ENCODE assay signal across 8 cellular contexts in the genomic region with DNA sequence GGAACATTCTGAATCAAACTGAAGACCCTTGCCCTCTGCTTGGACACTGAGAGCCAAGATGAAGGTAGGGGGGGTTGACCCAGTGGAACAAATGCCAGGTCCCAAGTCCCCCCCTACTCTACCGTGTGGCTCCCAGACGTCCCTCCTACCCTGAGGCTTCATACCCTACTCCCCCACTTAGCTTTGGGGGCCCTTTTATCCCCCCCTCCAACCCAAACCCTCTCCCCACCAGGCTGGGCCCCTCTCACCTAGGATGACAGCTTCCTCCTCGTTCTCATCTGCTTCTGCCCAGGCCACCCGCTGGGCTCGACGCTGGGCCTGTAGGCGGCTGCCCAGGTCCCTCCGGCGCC. TPM values are rescaled to one million over a fixed set of nuclear protein-coding genes. Genes with fewer than 3 reads are reported as not detected.
DNase-seq lines count a peak whose midpoint lies in the region; ATAC-seq and TF ChIP-seq lines count a peak whose summit lies in the region.

No MANE protein-coding gene starts in this region.

- peak overlapping the region; percentile 97 for H3K4me3 Mint-ChIP-seq in activated T-cell treated with anti-CD3 and anti-CD28 coated beads, Interleukin-2, amount 50 U/mL, for 24 hours
- peak overlapping the region; percentile 95 for H3K4me3 Mint-ChIP-seq in activated naive CD8-positive, alpha-beta T cell treated with anti-CD3 and anti-CD28 coated beads, Interleukin-2, amount 50 U/mL, for 24 hours

- H3K4me1 ChIP-seq in left lung (peaks cover 12 to 20% of the 10 kb centered on the region in 2 donors), thoracic aorta (ENCODE audit: control insufficient read depth in 1 of 2, low read depth in 2 of 2) (peaks cover 3 to 15% of the 10 kb centered on the region in 2 donors)

- no peaks in the 10 kb centered on the region for H3K9me3 Mint-ChIP-seq in activated T-cell treated with anti-CD3 and anti-CD28 coated beads, Interleukin-2, amount 50 U/mL, for 24 hours
- H3K9me3 Mint-ChIP-seq in activated naive CD8-positive, alpha-beta T cell treated with anti-CD3 and anti-CD28 coated beads, Interleukin-2, amount 50 U/mL, for 24 hours: no peaks in the 10 kb centered on the region

- H3K36me3 ChIP-seq in left lung (peaks cover 0 to 47% of the 10 kb centered on the region in 2 donors), thoracic aorta (peaks cover 18% of the 10 kb centered on the region)

- peaks cover 56% of the 10 kb centered on the region for H3K36me3 Mint-ChIP-seq in activated T-cell treated with anti-CD3 and anti-CD28 coated beads, Interleukin-2, amount 50 U/mL, for 24 hours (ENCODE audit: low read depth)
- peaks cover 29% of the 10 kb centered on the region for H3K36me3 Mint-ChIP-seq in activated naive CD8-positive, alpha-beta T cell treated with anti-CD3 and anti-CD28 coated beads, Interleukin-2, amount 50 U/mL, for 24 hours (ENCODE audit: low read depth)

- no peaks in the 10 kb centered on the region for H3K27me3 ChIP-seq in left lung
- H3K27me3 ChIP-seq in thoracic aorta (replicated peaks; ENCODE audit: insufficient read depth): no peaks in the 10 kb centered on the region

- H3K9me3 ChIP-seq in left lung: no peaks in the 10 kb centered on the region
- H3K9me3 ChIP-seq in thoracic aorta: no peaks in the 10 kb centered on the region

- intact Hi-C loops in left lung (cut with DNase I): no loop called here

- peaks cover 11% of the 10 kb centered on the region for H3K4me1 Mint-ChIP-seq in activated T-cell treated with anti-CD3 and anti-CD28 coated beads, Interleukin-2, amount 50 U/mL, for 24 hours (ENCODE audit: low read depth)
- peaks cover 21% of the 10 kb centered on the region for H3K4me1 Mint-ChIP-seq in activated naive CD8-positive, alpha-beta T cell treated with anti-CD3 and anti-CD28 coated beads, Interleukin-2, amount 50 U/mL, for 24 hours

- H3K4me3 ChIP-seq in left lung (peak overlapping the region; percentile 88 to 99), thoracic aorta (peak overlapping the region; percentile 84)

- TF ChIP-seq CTCF in left lung (IDR thresholded peaks at IDR 0.05) (no peak), thoracic aorta (IDR thresholded peaks at IDR 0.05) (no peak)

- peak overlapping the region; percentile 98 for H3K27ac Mint-ChIP-seq in activated T-cell treated with anti-CD3 and anti-CD28 coated beads, Interleukin-2, amount 50 U/mL, for 24 hours
- peak overlapping the region; percentile 96 for H3K27ac Mint-ChIP-seq in activated naive CD8-positive, alpha-beta T cell treated with anti-CD3 and anti-CD28 coated beads, Interleukin-2, amount 50 U/mL, for 24 hours

- no peak for ATAC-seq in activated naive CD8-positive, alpha-beta T cell treated with anti-CD3 and anti-CD28 coated beads, Interleukin-2, amount 50 U/mL, for 24 hours
- ATAC-seq in left lung (no peak), thoracic aorta (ENCODE audit: insufficient number of reproducible peaks, low FRiP score, low read depth) (no peak), HG02588 (IDR thresholded peaks at IDR 0.05; ENCODE audit: unreplicated experiment) (no peak), HG02885 (IDR thresholded peaks at IDR 0.05; ENCODE audit: poor library complexity, unreplicated experiment) (no peak)

- DNase-seq in activated T-cell treated with anti-CD3 and anti-CD28 coated beads, Interleukin-2, amount 50 U/mL, for 24 hours: no peak
- DNase-seq in activated T-cell treated with anti-CD3 and anti-CD28 coated beads, Interleukin-2, amount 50 U/mL, for 1 hour: no peak
- DNase-seq in activated naive CD8-positive, alpha-beta T cell treated with anti-CD3 and anti-CD28 coated beads, Interleukin-2, amount 50 U/mL, for 24 hours: no peak
- DNase-seq in left lung (no peak), thoracic aorta (ENCODE audit: low spot score) (no peak), amygdala (lab: John Stamatoyannopoulos, UW) (no peak)

- peak overlapping the region in 1 of 2 donors; percentile 87 for H3K27ac ChIP-seq in left lung
- peak overlapping the region; percentile 78 to 88 for H3K27ac ChIP-seq in thoracic aorta

- no peaks in the 10 kb centered on the region for H3K27me3 Mint-ChIP-seq in activated T-cell treated with anti-CD3 and anti-CD28 coated beads, Interleukin-2, amount 50 U/mL, for 24 hours
- H3K27me3 Mint-ChIP-seq in activated naive CD8-positive, alpha-beta T cell treated with anti-CD3 and anti-CD28 coated beads, Interleukin-2, amount 50 U/mL, for 24 hours: no peaks in the 10 kb centered on the region

RNA-seq across cellular contexts. Expression of a gene that starts 1.5 kb away (rescaled TPM):
- 100 to 1,000 TPM in 1 of 2 donors, 10 to 100 TPM in 1; 83.9 to 107 TPM for total RNA-seq in left lung
- 10 to 100 TPM; 60.9 to 90.9 TPM for total RNA-seq in thoracic aorta

RNA-seq across cellular contexts. Expression of a gene that starts 6.4 kb away (rescaled TPM):
- 10 to 100 TPM; 45.7 to 48.0 TPM for total RNA-seq in left lung
- 10 to 100 TPM; 35.1 to 35.7 TPM for total RNA-seq in thoracic aorta

RNA-seq across cellular contexts. Expression of a gene that starts 29.6 kb away (rescaled TPM):
- total RNA-seq in left lung (10 to 100 TPM; 12.3 to 21.0 TPM), thoracic aorta (10 to 100 TPM in 1 of 2 donors, 1 to 10 TPM in 1; 9.5 to 18.1 TPM)

RNA-seq across cellular contexts. Expression of a gene that starts 36.0 kb away (rescaled TPM):
- total RNA-seq in left lung: 1 to 10 TPM; 3.5 to 4.8 TPM
- under 1 TPM in 1 of 2 donors, not detected in 1; 0.27 TPM for total RNA-seq in thoracic aorta

RNA-seq across cellular contexts. Expression of a gene that starts 43.3 kb away (rescaled TPM):
- total RNA-seq in left lung (10 to 100 TPM; 17.3 to 19.0 TPM), thoracic aorta (10 to 100 TPM; 13.1 to 25.7 TPM)
